10 cellular contexts compared by ENCODE assay signal in genomic region chr2:96049917-96050262, GRCh38. TPM values are rescaled to one million over a fixed set of nuclear protein-coding genes. Genes with fewer than 3 reads are reported as not detected.
DNase-seq lines count a peak whose midpoint lies in the region; ATAC-seq and TF ChIP-seq lines count a peak whose summit lies in the region.
"Not testable (repeated sequence)": the region's sequence is repeated elsewhere in the genome, so short reads cannot be mapped to it uniquely, and the experiment has no call there.
"Had no signal": no experiment of that assay in that cellular context is flagged by ENCODE, and none has a peak within 500 bp of the region (broad histone marks: within the 10 kb centered on the region; RNA-seq: fewer than 3 reads in every experiment).

No MANE protein-coding gene starts in this region.

- H3K27me3 Mint-ChIP-seq in natural killer cell (ENCODE audit: low read depth in 2 of 2); stimulated activated naive CD8-positive, alpha-beta T cell treated with anti-CD3 and anti-CD28 coated beads, Interleukin-15, amount 100 ng/mL, for 72 hours: not testable (repeated sequence)

- not testable (repeated sequence) for H3K4me3 Mint-ChIP-seq in natural killer cell; stimulated activated naive CD8-positive, alpha-beta T cell treated with anti-CD3 and anti-CD28 coated beads, Interleukin-15, amount 100 ng/mL, for 72 hours

- not testable (repeated sequence) for H3K27ac Mint-ChIP-seq in natural killer cell; stimulated activated naive CD8-positive, alpha-beta T cell treated with anti-CD3 and anti-CD28 coated beads, Interleukin-15, amount 100 ng/mL, for 72 hours

- WGBS in heart left ventricle, 4 donors = no CpG with 5 or more reads among the region's 3 CpGs

- H3K4me1 Mint-ChIP-seq in natural killer cell; stimulated activated naive CD8-positive, alpha-beta T cell treated with anti-CD3 and anti-CD28 coated beads, Interleukin-15, amount 100 ng/mL, for 72 hours: not testable (repeated sequence)

- CTCF ChIA-PET in HCT116 (lab: Charles Lee); Panc1 (lab: Charles Lee): not testable (repeated sequence)

- H3K36me3 ChIP-seq in HCT116 (ENCODE audit: control insufficient read depth in 1 of 2, insufficient read depth in 2 of 2, low read length in 2 of 2); Panc1 (ENCODE audit: control insufficient read depth, insufficient read depth, low read length); heart left ventricle: not testable (repeated sequence)

- RAD21 ChIA-PET in HCT116 (lab: Charles Lee; ENCODE audit: low non-redundant PET in 1 of 2, low total read pairs in 2 of 2, uncharacterized antibody in 2 of 2, unreplicated experiment in 2 of 2) = not testable (repeated sequence)

- not testable (repeated sequence) for DNase-seq in HCT116 (ENCODE audit: low read depth, low spot score); Panc1 (ENCODE audit: low read depth, low spot score); heart left ventricle; left ventricle myocardium superior; natural killer cell; stimulated activated naive CD8-positive, alpha-beta T cell treated with anti-CD3 and anti-CD28 coated beads, Interleukin-15, amount 100 ng/mL, for 72 hours

- not testable (repeated sequence) for H3K9me3 ChIP-seq in HCT116 (ENCODE audit: control insufficient read depth in 1 of 2, insufficient read depth in 1 of 2, low read depth in 1 of 2, low read length in 2 of 2); Panc1 (ENCODE audit: control insufficient read depth, insufficient read depth, low read depth, low read length); heart left ventricle

- in situ Hi-C loops in Panc1 (cut with HindIII; ENCODE audit: low pct_unique_long_range_greater_than_20kb, low sequenced_read_pairs) = not testable (repeated sequence)

- not testable (repeated sequence) for TF ChIP-seq RAD21 in HCT116 (IDR thresholded peaks at IDR 0.05; ENCODE audit: low read depth)

- not testable (repeated sequence) for H3K4me1 ChIP-seq in HCT116 (ENCODE audit: control insufficient read depth in 1 of 2, insufficient read depth in 2 of 2, low read length in 2 of 2); Panc1 (ENCODE audit: control insufficient read depth, insufficient read depth, low read length); heart left ventricle

- intact Hi-C loops in HCT116 (cut with micrococcal nuclease); Panc1 (cut with micrococcal nuclease; ENCODE audit: unreplicated experiment); heart left ventricle (cut with DNase I); left ventricle myocardium superior (cut with micrococcal nuclease); natural killer cell (cut with micrococcal nuclease): not testable (repeated sequence)

- not testable (repeated sequence) for H4K20me1 ChIP-seq in HCT116 (ENCODE audit: insufficient read depth)

- POLR2A ChIA-PET in HCT116 (lab: Charles Lee); Panc1 (lab: Charles Lee): not testable (repeated sequence)

- H3K4me2 ChIP-seq in HCT116 (ENCODE audit: low read length) = not testable (repeated sequence)

- not testable (repeated sequence) for BruUV-seq in HCT116 (replicated peaks; lab: Mats Ljungman, UMichigan); Panc1 (replicated peaks; lab: Mats Ljungman, UMichigan)

- H3K9me3 Mint-ChIP-seq in natural killer cell; stimulated activated naive CD8-positive, alpha-beta T cell treated with anti-CD3 and anti-CD28 coated beads, Interleukin-15, amount 100 ng/mL, for 72 hours: not testable (repeated sequence)

- H3K9ac ChIP-seq in HCT116 (ENCODE audit: low read length) = not testable (repeated sequence)

- H3K79me2 ChIP-seq in HCT116 (ENCODE audit: insufficient read depth, low read length) = not testable (repeated sequence)

- ATAC-seq in HCT116 (peak; percentile 63), Panc1 (peak; percentile 76), esophagus mucosa (peak; percentile 17), heart left ventricle (peak in 3 of 4 donors; percentile 10 to 36 (median 33)), left ventricle myocardium superior (peak; percentile 37), natural killer cell (peak in 2 of 3 donors; percentile 21 to 24)
- ATAC-seq in stimulated activated naive CD8-positive, alpha-beta T cell treated with anti-CD3 and anti-CD28 coated beads, Interleukin-15, amount 100 ng/mL, for 72 hours = peak; percentile 12

- TF ChIP-seq POLR2A in HCT116 (IDR thresholded peaks at IDR 0.05; ENCODE audit: borderline replicate concordance, extremely low read depth, insufficient read depth, insufficient read length); heart left ventricle (IDR thresholded peaks at IDR 0.05): not testable (repeated sequence)

- H3K27ac ChIP-seq in HCT116 (ENCODE audit: low read depth, low read length); Panc1 (ENCODE audit: low read length); heart left ventricle: not testable (repeated sequence)

- H2AFZ ChIP-seq in HCT116 (ENCODE audit: low read depth, low read length, poor library complexity, severe bottlenecking) = not testable (repeated sequence)

- not testable (repeated sequence) for TF ChIP-seq CTCF in HCT116 (IDR thresholded peaks at IDR 0.05 in 2 of 3, conservative IDR thresholded peaks at IDR 0.05 in 1 of 3; ENCODE audit: borderline replicate concordance in 1 of 3, insufficient read depth in 1 of 3, low read depth in 2 of 3, low read length in 2 of 3); Panc1 (IDR thresholded peaks at IDR 0.05); heart left ventricle (IDR thresholded peaks at IDR 0.05); natural killer cell (IDR thresholded peaks at IDR 0.05)

- H3K27me3 ChIP-seq in HCT116 (ENCODE audit: insufficient read depth, low read length); Panc1 (ENCODE audit: control insufficient read depth, insufficient read depth, low read length); heart left ventricle: not testable (repeated sequence)

- H3K4me3 ChIP-seq in HCT116 (replicated peaks in 1 of 2; ENCODE audit: low read depth in 1 of 2, low read length in 2 of 2); Panc1 (ENCODE audit: low read depth in 2 of 2, low read length in 2 of 2); heart left ventricle: not testable (repeated sequence)

- not testable (repeated sequence) for H3K9me2 ChIP-seq in HCT116 (ENCODE audit: insufficient read depth)

- H3K36me3 Mint-ChIP-seq in natural killer cell = not testable (repeated sequence)

RNA-seq across cellular contexts. Expression of gene GPAT2, which starts 15.2 kb away (rescaled TPM):
- total RNA-seq in HCT116 (2021; ENCODE audit: unreplicated experiment) = 54.2 TPM
- polyA plus RNA-seq in HCT116 (2012) = 32.2 and 38.1 TPM in 2 replicates
- total RNA-seq in Panc1 (2021; ENCODE audit: unreplicated experiment) = not detected
- not detected for polyA plus RNA-seq in Panc1 (2012; ENCODE audit: insufficient read length)
- total RNA-seq in esophagus mucosa = 0.44 TPM
- total RNA-seq in heart left ventricle = 10 to 100 TPM in 2 of 9 donors, 1 to 10 TPM in 7; 1.7 to 20.2 (median 5.5) TPM
- 1 to 10 TPM; 2.1 to 5.6 TPM for polyA plus RNA-seq in heart left ventricle
- 5.5 TPM for total RNA-seq in left ventricle myocardium superior
- 1 to 10 TPM; 2.3 to 6.0 (median 3.8) TPM for total RNA-seq in natural killer cell
- total RNA-seq: GM12878, H4 had no signal
- polyA plus RNA-seq: A549 had no signal

RNA-seq across cellular contexts. Expression of gene ANKRD36C, which starts 58.3 kb away (rescaled TPM):
- total RNA-seq in HCT116 (2021; ENCODE audit: unreplicated experiment) = 17.7 TPM
- 2.4 and 3.6 TPM in 2 replicates for polyA plus RNA-seq in HCT116 (2012)
- 22.0 TPM for total RNA-seq in Panc1 (2021; ENCODE audit: unreplicated experiment)
- polyA plus RNA-seq in Panc1 (2012; ENCODE audit: insufficient read length) = 3.1 TPM
- total RNA-seq in esophagus mucosa = 9.6 TPM
- 10 to 100 TPM in 2 of 9 donors, 1 to 10 TPM in 7; 4.5 to 17.7 (median 7.1) TPM for total RNA-seq in heart left ventricle
- polyA plus RNA-seq in heart left ventricle = 1 to 10 TPM; 1.3 to 4.0 TPM
- 6.8 TPM for total RNA-seq in left ventricle myocardium superior
- total RNA-seq in natural killer cell = 10 to 100 TPM; 84.5 to 91.5 (median 85.4) TPM

Comparison
In these comparisons a context has a peak if more than half of its experiments do, and no peak if none do; other contexts are left out.
1. ATAC-seq: peak in every context shown above with its lines; median percentile 76 in Panc1; 63 in HCT116; 37 in left ventricle myocardium superior; 33 in heart left ventricle; 22 in natural killer cell; 17 in esophagus mucosa; 12 in stimulated activated naive CD8-positive, alpha-beta T cell treated with anti-CD3 and anti-CD28 coated beads, Interleukin-15, amount 100 ng/mL, for 72 hours.